8 cellular contexts compared by ENCODE assay signal in the genomic region with DNA sequence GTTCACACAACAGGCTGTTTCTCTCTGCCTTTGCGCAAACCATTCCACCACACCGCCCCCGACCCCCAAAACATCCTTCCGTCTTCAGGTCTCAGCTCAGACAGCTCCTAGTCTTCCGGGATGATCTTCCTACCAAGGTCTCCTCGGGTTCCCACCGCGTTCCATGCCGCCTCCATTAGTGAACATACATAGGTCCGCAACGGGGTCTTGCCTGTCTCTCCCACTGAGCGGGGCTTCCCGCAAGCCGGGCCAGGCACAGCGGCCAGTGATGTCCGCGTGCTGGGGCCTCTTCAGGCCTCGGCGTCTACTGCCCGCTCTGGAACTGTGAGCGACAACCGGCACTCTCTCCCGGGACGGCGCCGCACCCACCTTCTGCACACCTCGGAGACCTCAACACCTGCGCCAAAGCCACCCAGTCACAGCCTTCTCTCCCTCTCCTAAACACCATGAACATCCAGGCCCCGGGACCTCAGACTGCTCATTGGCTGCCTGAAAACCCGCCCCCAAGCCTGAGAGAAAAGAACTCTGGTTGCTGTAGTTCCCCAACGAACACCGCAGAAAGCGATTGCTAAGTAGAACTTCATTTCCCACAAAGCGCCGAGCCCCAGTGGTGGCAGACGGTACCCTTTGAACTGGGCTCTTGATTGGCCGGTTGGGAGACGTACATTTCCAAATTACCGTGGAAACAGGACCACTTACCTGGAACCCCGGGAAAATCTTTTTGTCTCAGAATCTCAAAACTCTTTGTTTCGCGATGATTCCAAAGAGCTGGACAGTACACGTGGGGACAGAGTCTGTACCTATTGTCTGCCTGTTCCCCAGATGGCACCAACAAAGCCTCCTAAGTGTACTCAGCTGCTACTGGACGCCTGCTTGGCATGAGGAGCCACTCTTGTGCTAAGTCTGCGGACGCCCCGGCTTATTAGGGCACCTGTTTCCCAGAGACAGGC. TPM values are rescaled to one million over a fixed set of nuclear protein-coding genes. Genes with fewer than 3 reads are reported as not detected.
DNase-seq lines count a peak whose midpoint lies in the region; ATAC-seq and TF ChIP-seq lines count a peak whose summit lies in the region.

No MANE protein-coding gene starts in this region.

- H3K27me3 ChIP-seq in mononuclear cell (ENCODE audit: insufficient read depth, low read length), result no peaks in the 10 kb centered on the region

- TF ChIP-seq POLR2A in erythroblast (IDR thresholded peaks at IDR 0.05; ENCODE audit: low read length), result peak; percentile 82

- H3K4me1 ChIP-seq in mononuclear cell (ENCODE audit: insufficient read depth, low read length), result peaks cover 28% of the 10 kb centered on the region

- peak overlapping the region; percentile 54 for H3K4me3 ChIP-seq in mononuclear cell (ENCODE audit: low read length)

- DNase-seq in AML-193 (lab: John Stamatoyannopoulos, UW) (peak; percentile 90 to 91), GM19238 (ENCODE audit: insufficient read length, low spot score) (peak; percentile 94), NCI-H82 treated with DMSO at 0.1 percent for 48 hours (lab: John Stamatoyannopoulos, UW; ENCODE audit: unreplicated experiment) (peak; percentile 93), erythroblast (lab: John Stamatoyannopoulos, UW) (peak; percentile 85)
- peak; percentile 89 for DNase-seq in activated CD8-positive, alpha-beta memory T cell treated with anti-CD3 and anti-CD28 coated beads, Interleukin-2, amount 50 U/mL, for 48 hours
- DNase-seq in stimulated activated CD8-positive, alpha-beta memory T cell treated with anti-CD3 and anti-CD28 coated beads, Interleukin-2, amount 100 ng/mL, for 1 hour (ENCODE audit: low read depth in 2 of 2), result peak; percentile 67 to 70

- ATAC-seq in HG03457 (IDR thresholded peaks at IDR 0.05; ENCODE audit: unreplicated experiment), result peak; percentile 50

- H3K9me3 ChIP-seq in mononuclear cell (ENCODE audit: low read depth, low read length), result no peaks in the 10 kb centered on the region

RNA-seq across cellular contexts. Expression of gene DYRK1B, which starts 9.5 kb away (rescaled TPM):
- total RNA-seq in mononuclear cell, result 6.5 TPM

RNA-seq across cellular contexts. Expression of gene FBL, which starts 21.8 kb away (rescaled TPM):
- total RNA-seq in mononuclear cell, result 195 TPM

RNA-seq across cellular contexts. Expression of gene LEUTX, which starts 45.8 kb away (rescaled TPM):
- total RNA-seq in mononuclear cell, result not detected

Comparison
In these comparisons a context has a peak if more than half of its experiments do, and no peak if none do; other contexts are left out.
1. Peak in every context shown above with its lines: DNase-seq, ATAC-seq and H3K4me3 ChIP-seq.